17 cellular contexts compared by ENCODE assay signal in the genomic region with DNA sequence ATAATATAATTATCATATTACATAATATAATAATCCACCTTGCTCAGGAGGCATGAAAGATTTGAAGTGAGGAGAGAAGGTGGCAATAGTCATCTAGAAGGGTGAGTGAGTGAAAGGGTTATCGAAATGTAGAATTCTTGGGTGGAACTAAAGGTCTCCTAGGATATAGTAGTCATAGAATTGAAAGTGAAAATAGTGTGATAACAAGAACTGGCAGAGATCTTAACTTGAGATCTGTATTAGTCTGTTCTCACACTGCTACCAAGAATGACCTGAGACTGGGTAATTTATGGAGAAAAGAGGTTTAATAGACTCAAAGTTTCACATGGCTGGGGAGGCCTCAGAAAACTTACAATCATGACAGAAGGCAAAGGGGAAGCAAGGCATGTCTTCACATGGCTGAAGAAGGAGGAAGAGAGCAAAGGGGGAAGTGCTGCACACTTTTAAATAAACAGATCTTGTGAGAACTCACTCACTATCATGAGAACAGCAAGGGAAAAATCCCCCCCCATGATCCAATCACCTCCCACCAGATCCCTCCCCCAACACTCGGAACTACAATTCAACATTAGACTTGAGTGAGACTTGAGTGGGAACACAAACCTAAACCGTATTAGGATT.
DNase-seq lines count a peak whose midpoint lies in the region; ATAC-seq, FAIRE-seq and TF ChIP-seq lines count a peak whose summit lies in the region.
"Had no signal": no experiment of that assay in that cellular context is flagged by ENCODE, and none has a peak within 500 bp of the region (broad histone marks: within the 10 kb centered on the region; RNA-seq: fewer than 3 reads in every experiment).

No MANE protein-coding gene starts in this region.

- no peaks in the 10 kb centered on the region for H3K9me3 Mint-ChIP-seq in H9
- H3K9me3 Mint-ChIP-seq: activated T-cell treated with anti-CD3 and anti-CD28 coated beads, Interleukin-2, amount 50 U/mL, for 72 hours; endodermal cell had no signal

- SMC1A ChIA-PET in GM12878 (lab: Charles Lee; ENCODE audit: uncharacterized antibody, unreplicated experiment): no interaction called here

- no peaks in the 10 kb centered on the region for H3K9me3 ChIP-seq in H9 (ENCODE audit: control insufficient read depth, low read depth, low read length)
- H3K9me3 ChIP-seq in GM12878 (replicated peaks; ENCODE audit: control insufficient read depth, insufficient read depth, low read length): no peaks in the 10 kb centered on the region
- H3K9me3 ChIP-seq in WERI-Rb-1 (ENCODE audit: severe bottlenecking): no peaks in the 10 kb centered on the region
- H3K9me3 ChIP-seq: body of pancreas had no signal

- no peak overlapping the region for H3K23ac ChIP-seq in H9 (ENCODE audit: insufficient read length, low read depth, low read length)

- no peak overlapping the region for H3K18ac ChIP-seq in H9 (ENCODE audit: insufficient read length, low read depth, low read length)

- H2BK12ac ChIP-seq in H9 (ENCODE audit: insufficient read length, low read depth, low read length): no peak overlapping the region

- CTCF ChIA-PET in GM12878 (lab: Yijun Ruan, JAX): no interaction called here

- no peak overlapping the region for H3K27ac ChIP-seq in H9 (ENCODE audit: insufficient read length, low read depth, low read length)
- H3K27ac ChIP-seq in GM12878 (ENCODE audit: control insufficient read depth, insufficient read depth): no peak overlapping the region
- no peak overlapping the region for H3K27ac ChIP-seq in WERI-Rb-1
- H3K27ac ChIP-seq: body of pancreas, heart right ventricle, VCaP had no signal

- TF ChIP-seq CTCF in H9 (conservative IDR thresholded peaks at IDR 0.05) (no peak), GM12878 (IDR thresholded peaks at IDR 0.05 in 2 of 3, conservative IDR thresholded peaks at IDR 0.05 in 1 of 3; ENCODE audit: control insufficient read depth in 2 of 3, extremely low read depth in 1 of 3, insufficient read depth in 1 of 3, low read depth in 3 of 3, low read length in 3 of 3) (no peak), WERI-Rb-1 (IDR thresholded peaks at IDR 0.05; ENCODE audit: low read depth, low read length) (no peak)

- no peak for TF ChIP-seq EP300 in GM12878 (IDR thresholded peaks at IDR 0.05; ENCODE audit: borderline replicate concordance in 1 of 2, control insufficient read depth in 1 of 2, low read depth in 2 of 2, low read length in 2 of 2)

- no peak overlapping the region for H3K56ac ChIP-seq in H9 (ENCODE audit: insufficient read length, low read depth, low read length)

- BruUV-seq in GM12878 (replicated peaks; lab: Mats Ljungman, UMichigan): no TSS peak

- peak overlapping the region in 2 of 3 experiments; percentile 36 to 53; a peak in 2 of 7 replicates for H3K27ac Mint-ChIP-seq in H9
- H3K27ac Mint-ChIP-seq: activated T-cell treated with anti-CD3 and anti-CD28 coated beads, Interleukin-2, amount 50 U/mL, for 72 hours; endodermal cell; HFFc6; stimulated activated naive B cell treated with anti-CD40 and anti-IgM and Interleukin-4, amounts not matched to agents 10 μg/mL and 1 μg/mL and 100 μg/mL, for 72 hours had no signal

- RAD21 ChIA-PET in GM12878 (lab: Charles Lee; ENCODE audit: unreplicated experiment): interaction anchor here (1.3 kb wide), 1 partner anchor 23 kb away, joined by 4 read pairs; no protein-coding TSS in a partner anchor

- H2AK5ac ChIP-seq in H9 (ENCODE audit: insufficient read length, low read length): no peak overlapping the region

- no peak overlapping the region for H4K8ac ChIP-seq in H9 (replicated peaks; ENCODE audit: insufficient read length, low read depth, low read length)

- no peaks in the 10 kb centered on the region for H3K79me1 ChIP-seq in H9 (ENCODE audit: insufficient read depth, low read depth, low read length, poor library complexity, severe bottlenecking)

- H3K4me3 Mint-ChIP-seq in H9: no peak overlapping the region
- H3K4me3 Mint-ChIP-seq: activated T-cell treated with anti-CD3 and anti-CD28 coated beads, Interleukin-2, amount 50 U/mL, for 72 hours; endodermal cell; HFFc6; stimulated activated naive B cell treated with anti-CD40 and anti-IgM and Interleukin-4, amounts not matched to agents 10 μg/mL and 1 μg/mL and 100 μg/mL, for 72 hours had no signal

- no peak for TF ChIP-seq RAD21 in GM12878 (IDR thresholded peaks at IDR 0.05; ENCODE audit: insufficient read depth, low read depth, low read length)

- no peaks in the 10 kb centered on the region for H3K4me1 ChIP-seq in H9 (ENCODE audit: insufficient read depth, low read length)
- no peaks in the 10 kb centered on the region for H3K4me1 ChIP-seq in GM12878 (ENCODE audit: control insufficient read depth, insufficient read depth, low read length)
- H3K4me1 ChIP-seq: body of pancreas, heart right ventricle had no signal

- intact Hi-C loops in GM12878 (cut with micrococcal nuclease; ENCODE audit: unreplicated experiment): no loop called here
- intact Hi-C loops in head of caudate nucleus (cut with DNase I): no loop called here

- H2BK5ac ChIP-seq in H9 (ENCODE audit: insufficient read length, low read length): no peak overlapping the region

- no peak overlapping the region for H2BK120ac ChIP-seq in H9 (ENCODE audit: low read depth, low read length, poor library complexity, severe bottlenecking)

- DNase-seq in H9 (no peak), GM12878 (ENCODE audit: low read depth, low spot score) (peak; percentile 19), head of caudate nucleus (no peak), NCI-H524 treated with DMSO at 0.1 percent for 48 hours (lab: John Stamatoyannopoulos, UW) (no peak), WERI-Rb-1 (no peak)
- DNase-seq: activated T-cell treated with anti-CD3 and anti-CD28 coated beads, Interleukin-2, amount 50 U/mL, for 72 hours; body of pancreas; endodermal cell; heart right ventricle; HFFc6; NCI-H2171; occipital lobe; stimulated activated naive B cell treated with anti-CD40 and anti-IgM and Interleukin-4, amounts not matched to agents 10 μg/mL and 1 μg/mL and 100 μg/mL, for 72 hours had no signal

- no peak overlapping the region for H4K91ac ChIP-seq in H9 (ENCODE audit: insufficient read length, low read depth, low read length)

- no peak overlapping the region for H3T11ph ChIP-seq in H9 (ENCODE audit: low read length)

- no peak for FAIRE-seq in GM12878 (lab: Jason Lieb, UNC)

- no peak overlapping the region for H3K14ac ChIP-seq in H9 (ENCODE audit: insufficient read depth, low read length)

- no peaks in the 10 kb centered on the region for H3K23me2 ChIP-seq in H9 (ENCODE audit: insufficient read length, low read depth, low read length, poor library complexity, severe bottlenecking)

- H3K4ac ChIP-seq in H9 (ENCODE audit: low read depth, low read length): no peak overlapping the region

- POLR2A ChIA-PET in GM12878 (lab: Charles Lee): interaction anchor here (0.6 kb wide), 1 partner anchor 355 kb away, joined by 4 read pairs; no protein-coding TSS in a partner anchor

- peak; percentile 93 for ATAC-seq in GM18870 (IDR thresholded peaks at IDR 0.05; ENCODE audit: unreplicated experiment)
- ATAC-seq in HG03442 (IDR thresholded peaks at IDR 0.05; ENCODE audit: unreplicated experiment): peak; percentile 84
- peak; percentile 91 for ATAC-seq in GM12878
- no peak for ATAC-seq in esophagus mucosa
- ATAC-seq: body of pancreas; heart right ventricle; stimulated activated naive B cell treated with anti-CD40 and anti-IgM and Interleukin-4, amounts not matched to agents 10 μg/mL and 1 μg/mL and 100 μg/mL, for 72 hours had no signal

- in situ Hi-C loops in GM12878 (cut with MboI): no loop called here

- no peak overlapping the region for H4K5ac ChIP-seq in H9 (ENCODE audit: insufficient read length, low read depth, low read length)

- H3K4me2 ChIP-seq in H9 (ENCODE audit: insufficient read depth, insufficient read length, low read length) (no peak overlapping the region), GM12878 (ENCODE audit: control insufficient read depth, insufficient read depth) (no peak overlapping the region)

- H2AFZ ChIP-seq in H9 (ENCODE audit: low read length) (no peak overlapping the region), GM12878 (ENCODE audit: control insufficient read depth, low read depth, low read length) (no peak overlapping the region; the same call in 1 of the 2 replicates)

- no peaks in the 10 kb centered on the region for H4K20me1 ChIP-seq in H9 (ENCODE audit: control insufficient read depth, insufficient read depth, insufficient read length)
- H4K20me1 ChIP-seq in GM12878 (ENCODE audit: control insufficient read depth, insufficient read depth): no peaks in the 10 kb centered on the region

- 100% methylated on average over 1 of the region's 3 CpGs for WGBS in H9 (ENCODE audit: extremely low coverage, insufficient read length, low lambda C conversion rate)
- WGBS in GM12878 (ENCODE audit: insufficient coverage, insufficient replicate concordance, low lambda C conversion rate, missing lambda C conversion rate): 10% methylated on average over 3 of the region's 3 CpGs

- no peaks in the 10 kb centered on the region for H3K27me3 Mint-ChIP-seq in H9 (ENCODE audit: low read depth)
- H3K27me3 Mint-ChIP-seq: stimulated activated naive B cell treated with anti-CD40 and anti-IgM and Interleukin-4, amounts not matched to agents 10 μg/mL and 1 μg/mL and 100 μg/mL, for 72 hours had no signal

- H3K4me3 ChIP-seq in GM12878 (no peak overlapping the region), WERI-Rb-1 (ENCODE audit: low read depth, low read length) (no peak overlapping the region)
- H3K4me3 ChIP-seq: body of pancreas, heart right ventricle had no signal

- H3K36me3 ChIP-seq in GM12878 (ENCODE audit: control insufficient read depth in 2 of 2, insufficient read depth in 2 of 2, low read length in 1 of 2) (no peaks in the 10 kb centered on the region), WERI-Rb-1 (no peaks in the 10 kb centered on the region)
- H3K36me3 ChIP-seq: heart right ventricle had no signal

- TF ChIP-seq POLR2A in GM12878 (IDR thresholded peaks at IDR 0.05; ENCODE audit: low read depth, low read length): no peak

- H3K4me1 Mint-ChIP-seq in H9: peaks cover 25 to 32% of the 10 kb centered on the region in 2 experiments
- H3K4me1 Mint-ChIP-seq: stimulated activated naive B cell treated with anti-CD40 and anti-IgM and Interleukin-4, amounts not matched to agents 10 μg/mL and 1 μg/mL and 100 μg/mL, for 72 hours had no signal

- H3K9ac ChIP-seq in H9 (ENCODE audit: extremely low read depth, insufficient read length, low read length) (no peak overlapping the region), GM12878 (ENCODE audit: control insufficient read depth, insufficient read depth, low read length) (no peak overlapping the region)

- H2BK15ac ChIP-seq in H9 (ENCODE audit: low read depth, low read length): no peak overlapping the region

- no peaks in the 10 kb centered on the region for H3K79me2 ChIP-seq in H9 (ENCODE audit: insufficient read depth, low read length)
- no peaks in the 10 kb centered on the region for H3K79me2 ChIP-seq in GM12878 (ENCODE audit: control insufficient read depth, insufficient read depth, low read length)

- no peaks in the 10 kb centered on the region for H3K36me3 Mint-ChIP-seq in H9 (ENCODE audit: insufficient read depth in 1 of 3, low read depth in 3 of 3)
- H3K36me3 Mint-ChIP-seq: stimulated activated naive B cell treated with anti-CD40 and anti-IgM and Interleukin-4, amounts not matched to agents 10 μg/mL and 1 μg/mL and 100 μg/mL, for 72 hours had no signal

- no peaks in the 10 kb centered on the region for H3K27me3 ChIP-seq in H9 (ENCODE audit: insufficient read depth, low read length)
- no peaks in the 10 kb centered on the region for H3K27me3 ChIP-seq in GM12878 (replicated peaks in 1 of 2; ENCODE audit: control insufficient read depth in 2 of 2, insufficient read depth in 2 of 2, low read length in 1 of 2)
- H3K27me3 ChIP-seq in WERI-Rb-1 (ENCODE audit: insufficient read depth, low read depth, severe bottlenecking): no peaks in the 10 kb centered on the region
- H3K27me3 ChIP-seq: body of pancreas, heart right ventricle had no signal

- H2BK20ac ChIP-seq in H9 (ENCODE audit: low read depth, low read length, poor library complexity, severe bottlenecking): no peak overlapping the region
